Comparison of ENCODE assay signal across 1 cellular context in the genomic region with DNA sequence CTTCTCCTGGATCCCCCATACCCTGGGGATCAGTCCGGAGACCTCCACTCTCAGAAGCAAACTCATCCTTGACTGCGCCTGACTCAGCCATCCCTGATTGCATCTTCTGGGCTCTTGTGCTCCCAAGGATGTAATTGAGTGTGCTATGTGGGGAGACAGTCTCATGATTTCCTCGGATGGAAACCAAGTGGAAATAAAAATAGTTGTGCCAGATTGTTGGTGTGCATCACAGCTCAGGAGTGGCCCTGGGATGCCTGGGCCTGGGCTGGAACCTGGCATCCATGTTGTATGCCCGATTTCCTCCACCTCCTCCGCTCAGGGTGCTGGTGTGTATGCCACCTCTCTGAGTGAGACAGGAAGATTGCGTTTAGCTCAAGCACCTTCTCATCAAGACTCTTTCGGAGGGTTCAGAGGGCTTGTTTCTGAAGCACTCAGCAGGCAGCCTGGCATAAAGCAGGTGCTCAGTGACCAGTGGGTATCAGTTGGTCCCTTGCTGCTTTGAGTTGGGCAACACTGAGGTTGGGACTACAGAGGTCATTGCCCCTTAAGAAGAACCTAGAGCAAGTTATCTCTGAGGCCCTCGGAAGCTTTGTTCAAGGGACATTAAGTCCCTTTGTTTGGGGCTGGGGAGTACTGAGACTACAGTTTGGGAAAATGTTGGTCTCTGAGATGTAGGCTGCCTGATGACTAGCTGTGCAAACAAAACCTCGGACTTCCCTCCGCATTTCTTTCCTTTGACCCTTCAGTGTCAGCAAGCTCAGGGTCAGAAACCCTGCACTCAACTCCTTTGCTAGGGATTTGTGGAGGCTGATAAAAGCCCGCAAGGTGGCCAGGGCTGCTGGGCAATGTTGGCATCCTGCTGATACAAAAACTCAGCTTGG.
TF ChIP-seq lines count a peak whose summit lies in the region.

No MANE protein-coding gene starts in this region.

TF ChIP-seq in HepG2, 621 proteins besides CTCF, POLR2A, EP300 and RAD21 (continued from another document):
- no peak for TF ChIP-seq ZBTB49 (CRISPR knock-in tag; IDR thresholded peaks at IDR 0.05; ENCODE audit: borderline replicate concordance)
- TF ChIP-seq SALL1 (CRISPR knock-in tag; IDR thresholded peaks at IDR 0.05), result peak; percentile 44; the same call in 1 of the 2 replicates
- peak; percentile 44; the same call in 1 of the 2 replicates for TF ChIP-seq SOX5 (CRISPR knock-in tag; IDR thresholded peaks at IDR 0.05; ENCODE audit: borderline replicate concordance)
- TF ChIP-seq NFYC (CRISPR knock-in tag; IDR thresholded peaks at IDR 0.05), result no peak
- 0 out of 2 replicates have a peak, but pooled peaks have one; percentile 16 for TF ChIP-seq BCL6 (CRISPR knock-in tag; IDR thresholded peaks at IDR 0.05)
- TF ChIP-seq PATZ1 (CRISPR knock-in tag; IDR thresholded peaks at IDR 0.05), result 0 out of 2 replicates have a peak, but pooled peaks have one; percentile 32
- no peak for TF ChIP-seq NFIC (IDR thresholded peaks at IDR 0.05; ENCODE audit: low read length)
- TF ChIP-seq PHF21A (CRISPR knock-in tag; IDR thresholded peaks at IDR 0.05), result 0 out of 2 replicates have a peak, but pooled peaks have one; percentile 34
- peak; percentile 83; the same call in 1 of the 2 replicates for TF ChIP-seq RXRA (CRISPR knock-in tag; IDR thresholded peaks at IDR 0.05)
- TF ChIP-seq ZMYM2 (CRISPR knock-in tag; IDR thresholded peaks at IDR 0.05), result 0 out of 2 replicates have a peak, but pooled peaks have one; percentile 36
- peak; percentile 64 for TF ChIP-seq HNRNPL (IDR thresholded peaks at IDR 0.05; ENCODE audit: low read depth, low read length)
- TF ChIP-seq HNF4G (IDR thresholded peaks at IDR 0.05; ENCODE audit: borderline replicate concordance, low read depth, low read length), result peak; percentile 64; the same call in 1 of the 2 replicates
- no peak for TF ChIP-seq HNF4G (CRISPR knock-in tag; IDR thresholded peaks at IDR 0.05; ENCODE audit: borderline replicate concordance, low read depth)
- TF ChIP-seq GATAD2A (CRISPR knock-in tag; IDR thresholded peaks at IDR 0.05), result peak; percentile 64
- no peak for TF ChIP-seq LCORL (IDR thresholded peaks at IDR 0.05)
- peak; percentile 39; the same call in 1 of the 2 replicates for TF ChIP-seq LCORL (CRISPR knock-in tag; IDR thresholded peaks at IDR 0.05)
- TF ChIP-seq DPF2 (CRISPR knock-in tag; IDR thresholded peaks at IDR 0.05; ENCODE audit: borderline replicate concordance, low read depth), result 0 out of 2 replicates have a peak, but pooled peaks have one; percentile 17
- TF ChIP-seq CEBPG (CRISPR knock-in tag; IDR thresholded peaks at IDR 0.05), result peak; percentile 40
- TF ChIP-seq HNF4A (CRISPR knock-in tag; IDR thresholded peaks at IDR 0.05), result peak; percentile 74
TF ChIP-seq in HepG2: peak in this region for 41.
